ENCODE assay signal across 23 cellular contexts in the genomic region with DNA sequence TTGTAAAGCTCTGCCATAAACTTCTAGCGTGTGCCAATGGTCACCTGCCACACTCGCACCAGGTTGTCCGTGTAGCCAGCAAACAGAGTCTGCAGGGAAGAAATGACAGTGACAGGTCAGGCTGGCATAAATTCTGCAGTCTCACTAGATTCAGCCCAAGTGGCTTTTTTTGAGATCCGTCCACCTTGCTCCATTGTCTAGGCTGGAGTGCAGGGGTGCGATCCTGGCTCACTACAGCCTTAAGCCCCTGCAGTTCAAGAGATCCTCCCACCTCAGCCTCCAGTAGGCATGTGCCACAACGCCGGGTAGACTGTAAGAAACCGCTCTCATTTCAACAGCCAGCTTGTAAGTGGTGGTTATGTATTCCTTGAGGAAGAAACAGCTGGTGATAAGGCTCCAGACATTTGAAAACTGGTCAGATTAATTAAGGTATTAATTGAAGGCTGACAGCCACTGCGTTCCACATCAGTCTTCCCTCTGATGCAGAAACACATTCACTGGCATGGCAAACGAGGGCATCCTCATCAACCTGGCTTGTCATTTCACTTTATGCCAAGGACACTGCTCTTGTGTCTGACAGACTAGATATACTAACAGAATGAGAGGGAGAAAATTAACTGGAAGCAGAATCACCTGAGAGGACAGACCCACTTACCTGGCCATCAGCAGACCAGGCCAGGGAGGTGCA. TPM values are rescaled to one million over a fixed set of nuclear protein-coding genes. Genes with fewer than 3 reads are reported as not detected.
DNase-seq lines count a peak whose midpoint lies in the region; ATAC-seq and TF ChIP-seq lines count a peak whose summit lies in the region.
"Had no signal": no experiment of that assay in that cellular context is flagged by ENCODE, and none has a peak within 500 bp of the region (broad histone marks: within the 10 kb centered on the region; RNA-seq: fewer than 3 reads in every experiment).

No MANE protein-coding gene starts in this region.

- peak overlapping the region; percentile 62 for H3K27ac Mint-ChIP-seq in CD8-positive, alpha-beta T cell
- H3K27ac Mint-ChIP-seq in WTC11 (no peak overlapping the region; the same call in 1 of the 2 replicates), glutamatergic neuron (ENCODE audit: unreplicated experiment) (peak overlapping the region; percentile 43)

- TF ChIP-seq CTCF in 22Rv1 (IDR thresholded peaks at IDR 0.05), result no peak
- TF ChIP-seq CTCF in CD8-positive, alpha-beta T cell (IDR thresholded peaks at IDR 0.05), result no peak
- TF ChIP-seq CTCF in WTC11 (IDR thresholded peaks at IDR 0.05), result no peak
- no peak for TF ChIP-seq CTCF in glutamatergic neuron (IDR thresholded peaks at IDR 0.05; ENCODE audit: partially characterized antibody, unreplicated experiment)
- TF ChIP-seq CTCF in adrenal gland (IDR thresholded peaks at IDR 0.05), result no peak
- no peak for TF ChIP-seq CTCF in ovary (IDR thresholded peaks at IDR 0.05)

- no peaks in the 10 kb centered on the region for H3K9me3 Mint-ChIP-seq in CD8-positive, alpha-beta T cell
- H3K9me3 Mint-ChIP-seq in WTC11 (no peaks in the 10 kb centered on the region), glutamatergic neuron (ENCODE audit: unreplicated experiment) (peaks cover 9% of the 10 kb centered on the region)
- H3K9me3 Mint-ChIP-seq: activated T-helper 17 cell treated with anti-CD3 and anti-CD28 coated beads, Interleukin-2, amount 50 U/mL, for 72 hours had no signal

- no peak for ATAC-seq in CD8-positive, alpha-beta T cell
- ATAC-seq in WTC11 (no peak), HG02852 (IDR thresholded peaks at IDR 0.05; ENCODE audit: unreplicated experiment) (no peak)
- ATAC-seq: activated T-helper 17 cell treated with anti-CD3 and anti-CD28 coated beads, Interleukin-2, amount 50 U/mL, for 72 hours; sciatic nerve had no signal

- H3K27ac ChIP-seq in 22Rv1 (peak overlapping the region; percentile 97), adrenal gland (no peak overlapping the region), ovary (no peak overlapping the region)
- no peak overlapping the region for H3K27ac ChIP-seq in CD8-positive, alpha-beta T cell (ENCODE audit: low read depth, low read length)
- H3K27ac ChIP-seq: parathyroid adenoma, thoracic aorta had no signal

- H3K4me3 Mint-ChIP-seq in CD8-positive, alpha-beta T cell, result no peak overlapping the region
- no peak overlapping the region for H3K4me3 Mint-ChIP-seq in WTC11
- H3K4me3 Mint-ChIP-seq in glutamatergic neuron (ENCODE audit: unreplicated experiment), result no peak overlapping the region

- peaks cover 42% of the 10 kb centered on the region for H3K4me1 Mint-ChIP-seq in CD8-positive, alpha-beta T cell (ENCODE audit: low read depth)
- H3K4me1 Mint-ChIP-seq in WTC11 (peaks cover 30% of the 10 kb centered on the region), glutamatergic neuron (ENCODE audit: low read depth, unreplicated experiment) (peaks cover 7% of the 10 kb centered on the region)

- TF ChIP-seq EP300 in ovary (IDR thresholded peaks at IDR 0.05), result no peak

- WGBS in adrenal gland, 4 donors, result 84 to 88% (median 85%) methylated on average over 9 to 10 of the region's 10 CpGs
- WGBS in ovary, 3 donors, result 74 to 80% (median 75%) methylated on average over 10 of the region's 10 CpGs

- H3K27me3 ChIP-seq in CD8-positive, alpha-beta T cell (ENCODE audit: insufficient read depth, low read length), result no peaks in the 10 kb centered on the region
- H3K27me3 ChIP-seq in adrenal gland (no peaks in the 10 kb centered on the region), ovary (no peaks in the 10 kb centered on the region)
- H3K27me3 ChIP-seq: dorsolateral prefrontal cortex had no signal

- H3K36me3 ChIP-seq in CD8-positive, alpha-beta T cell (ENCODE audit: insufficient read depth, low read length), result peaks cover 79% of the 10 kb centered on the region
- peaks cover 4 to 97% of the 10 kb centered on the region in 2 donors for H3K36me3 ChIP-seq in adrenal gland (replicated peaks in 1 of 2)
- no peaks in the 10 kb centered on the region for H3K36me3 ChIP-seq in ovary

- no peak overlapping the region for H3K4me3 ChIP-seq in CD8-positive, alpha-beta T cell (ENCODE audit: low read depth, low read length)
- H3K4me3 ChIP-seq in adrenal gland (no peak overlapping the region), ovary (no peak overlapping the region)
- H3K4me3 ChIP-seq: dorsolateral prefrontal cortex, thoracic aorta had no signal

- TF ChIP-seq POLR2A in adrenal gland (IDR thresholded peaks at IDR 0.05), result no peak
- TF ChIP-seq POLR2A in ovary (IDR thresholded peaks at IDR 0.05), result no peak

- CTCF ChIA-PET in CD8-positive, alpha-beta T cell (lab: Charles Lee), result interaction anchor here (1.3 kb wide), 1 partner anchor 52 kb away, joined by 3 read pairs; no protein-coding TSS in a partner anchor
- CTCF ChIA-PET in WTC11 (lab: Charles Lee), result no interaction called here

- no peaks in the 10 kb centered on the region for H3K9me3 ChIP-seq in CD8-positive, alpha-beta T cell (ENCODE audit: low read length)
- H3K9me3 ChIP-seq in adrenal gland (replicated peaks in 1 of 3) (no peaks in the 10 kb centered on the region), ovary (no peaks in the 10 kb centered on the region)
- H3K9me3 ChIP-seq: SK-N-SH, thoracic aorta had no signal

- DNase-seq in CD8-positive, alpha-beta T cell, result no peak
- DNase-seq in WTC11 (ENCODE audit: low spot score) (no peak), glutamatergic neuron (no peak), adrenal gland (no peak), ovary (no peak)
- DNase-seq: activated CD4-positive, CD25-positive, alpha-beta regulatory T cell; amygdala; central memory CD4-positive, alpha-beta T cell; DND-41; dorsolateral prefrontal cortex; foreskin melanocyte; GOT3; hypothalamus; NCI-H510A treated with DMSO at 0.1 percent for 48 hours; NK-92 treated with Interleukin-12 subunit alpha and Interleukin-12 subunit beta, amount 100 ng/mL, for 24 hours; SK-N-SH; T-helper 9 cell had no signal

- peaks cover 93% of the 10 kb centered on the region for H3K36me3 Mint-ChIP-seq in CD8-positive, alpha-beta T cell
- peaks cover 66% of the 10 kb centered on the region for H3K36me3 Mint-ChIP-seq in WTC11
- peaks cover 3% of the 10 kb centered on the region for H3K36me3 Mint-ChIP-seq in glutamatergic neuron (ENCODE audit: unreplicated experiment)

- H3K27me3 Mint-ChIP-seq in CD8-positive, alpha-beta T cell (ENCODE audit: low read depth), result no peaks in the 10 kb centered on the region
- H3K27me3 Mint-ChIP-seq in WTC11 (ENCODE audit: low read depth), result no peaks in the 10 kb centered on the region
- peaks cover 3% of the 10 kb centered on the region for H3K27me3 Mint-ChIP-seq in glutamatergic neuron (ENCODE audit: unreplicated experiment)
- H3K27me3 Mint-ChIP-seq: activated T-helper 17 cell treated with anti-CD3 and anti-CD28 coated beads, Interleukin-2, amount 50 U/mL, for 72 hours had no signal

- intact Hi-C loops in CD8-positive, alpha-beta T cell (cut with DNase I, micrococcal nuclease), result no loop called here
- intact Hi-C loops in adrenal gland (cut with DNase I) (no loop called here), ovary (cut with DNase I) (no loop called here)

- peaks cover 9% of the 10 kb centered on the region for H3K4me1 ChIP-seq in CD8-positive, alpha-beta T cell (ENCODE audit: insufficient read depth, low read length)
- peaks cover 10 to 18% of the 10 kb centered on the region in 2 donors for H3K4me1 ChIP-seq in adrenal gland (replicated peaks in 1 of 2)
- peaks cover 2% of the 10 kb centered on the region for H3K4me1 ChIP-seq in ovary (ENCODE audit: insufficient read depth)

- POLR2A ChIA-PET in CD8-positive, alpha-beta T cell (lab: Charles Lee), result interaction anchor here (0.7 to 3.9 kb wide), 3 partner anchors 14 to 49 kb away, joined by 3 to 17 read pairs (median 4); partner anchors contain the start of genes TRIM41 and TRIM52
- POLR2A ChIA-PET in WTC11 (lab: Charles Lee), result interaction anchor here (1.0 kb wide), 1 partner anchor 81 kb away, joined by 3 read pairs; no protein-coding TSS in a partner anchor

TF ChIP-seq in WTC11, 78 proteins besides CTCF, POLR2A, EP300 and RAD21:
- TF ChIP-seq ZNF671 (CRISPR knock-in tag; IDR thresholded peaks at IDR 0.05) (0 out of 2 replicates have a peak, but pooled peaks have one; percentile 22), MXD4 (CRISPR knock-in tag; IDR thresholded peaks at IDR 0.05; ENCODE audit: borderline replicate concordance) (no peak), SMAD3 (CRISPR knock-in tag; IDR thresholded peaks at IDR 0.05; ENCODE audit: borderline replicate concordance) (no peak)

RNA-seq across cellular contexts. Expression of gene RACK1, which starts 6.6 kb away (rescaled TPM):
- total RNA-seq in CD8-positive, alpha-beta T cell, result 1,000 to 10,000 TPM; 2,370 to 2,438 TPM
- 2,360 to 2,535 TPM (median 2,479 TPM) in 3 replicates for total RNA-seq in WTC11 (2021)
- total RNA-seq in glutamatergic neuron (ENCODE audit: unreplicated experiment), result 1,397 TPM
- total RNA-seq in adrenal gland, result 1,000 to 10,000 TPM; 1,373 to 3,641 (median 2,189) TPM
- polyA plus RNA-seq in adrenal gland, result 1,000 to 10,000 TPM; 1,252 to 2,399 (median 1,718) TPM
- 1,000 to 10,000 TPM; 2,570 to 4,531 (median 3,203) TPM for total RNA-seq in ovary
- polyA plus RNA-seq in ovary, result 1,000 to 10,000 TPM; 2,702 to 4,895 TPM

RNA-seq across cellular contexts. Expression of gene TRIM41, which starts 14.0 kb away (rescaled TPM):
- 10 to 100 TPM; 20.9 to 22.2 TPM for total RNA-seq in CD8-positive, alpha-beta T cell
- 31.9 to 33.5 TPM (median 32.2 TPM) in 3 replicates for total RNA-seq in WTC11 (2021)
- total RNA-seq in glutamatergic neuron (ENCODE audit: unreplicated experiment), result 28.8 TPM
- total RNA-seq in adrenal gland, result 10 to 100 TPM; 15.6 to 41.6 (median 19.6) TPM
- 10 to 100 TPM; 13.3 to 56.2 (median 28.1) TPM for polyA plus RNA-seq in adrenal gland
- 10 to 100 TPM in 6 of 7 donors, 1 to 10 TPM in 1; 8.2 to 22.7 (median 17.6) TPM for total RNA-seq in ovary
- 10 to 100 TPM; 11.1 to 13.2 TPM for polyA plus RNA-seq in ovary

RNA-seq across cellular contexts. Expression of gene TRIM52, which starts 23.8 kb away (rescaled TPM):
- 10 to 100 TPM; 23.7 to 28.8 TPM for total RNA-seq in CD8-positive, alpha-beta T cell
- total RNA-seq in WTC11 (2021) (7.8 to 10.1 TPM (median 8.7 TPM) in 3 replicates), glutamatergic neuron (ENCODE audit: unreplicated experiment) (15.7 TPM), adrenal gland (10 to 100 TPM in 5 of 8 donors, 1 to 10 TPM in 3; 7.8 to 19.1 (median 11.8) TPM), ovary (10 to 100 TPM; 13.0 to 18.8 (median 17.2) TPM)
- polyA plus RNA-seq in adrenal gland (10 to 100 TPM; 12.8 to 23.9 (median 14.4) TPM), ovary (10 to 100 TPM; 13.5 to 15.3 TPM)

RNA-seq across cellular contexts. Expression of gene TRIM7, which starts 32.1 kb away (rescaled TPM):
- total RNA-seq in CD8-positive, alpha-beta T cell, result under 1 TPM; 0.72 to 0.95 TPM
- total RNA-seq in WTC11 (2021) (0.64 to 1.4 TPM (median 0.98 TPM) in 3 replicates), glutamatergic neuron (ENCODE audit: unreplicated experiment) (0.93 TPM), adrenal gland (1 to 10 TPM in 7 of 8 donors, under 1 TPM in 1; 0.78 to 6.3 (median 4.4) TPM), ovary (1 to 10 TPM in 2 of 7 donors, under 1 TPM in 5; 0.34 to 2.9 (median 0.93) TPM)
- polyA plus RNA-seq in adrenal gland (1 to 10 TPM; 2.1 to 5.3 (median 3.4) TPM), ovary (under 1 TPM; 0.45 to 0.82 TPM)
